Comparison of ENCODE assay signal across 10 cellular contexts in the genomic region with DNA sequence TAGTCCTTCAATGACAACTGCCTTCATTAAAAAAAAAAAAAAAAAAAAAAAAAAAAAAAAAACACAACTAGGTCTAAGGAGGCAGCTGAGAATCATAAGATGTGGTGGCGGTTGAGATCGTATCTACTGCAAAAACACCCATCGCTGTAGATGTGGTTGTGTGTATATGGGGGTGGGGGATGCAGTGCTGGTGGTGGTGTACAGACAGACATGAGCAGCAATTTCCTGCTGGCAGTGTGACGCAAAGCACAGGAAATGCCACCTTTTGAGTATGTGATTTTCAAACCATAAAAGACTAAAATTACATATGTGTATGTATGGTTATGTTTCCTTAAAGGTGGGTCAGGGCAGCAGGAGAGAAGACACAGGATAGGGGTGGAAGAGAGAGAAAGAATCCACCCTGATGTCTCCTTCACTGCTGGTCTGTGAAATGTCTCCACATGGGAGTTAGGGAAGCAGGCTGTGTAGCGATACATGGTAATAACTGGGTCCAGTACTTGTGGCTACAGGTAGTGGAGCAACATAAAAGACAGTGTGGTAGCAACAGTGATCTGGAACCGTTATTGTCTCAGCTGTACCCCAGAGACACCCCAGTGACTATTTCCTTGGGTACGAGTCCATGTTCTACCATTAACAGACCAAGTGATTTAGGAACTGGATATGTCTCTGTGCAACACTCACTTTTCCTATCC. TPM values are rescaled to one million over a fixed set of nuclear protein-coding genes. Genes with fewer than 3 reads are reported as not detected.
DNase-seq lines count a peak whose midpoint lies in the region; ATAC-seq lines count a peak whose summit lies in the region.
"Had no signal": no experiment of that assay in that cellular context is flagged by ENCODE, and none has a peak within 500 bp of the region (broad histone marks: within the 10 kb centered on the region; RNA-seq: fewer than 3 reads in every experiment).

No MANE protein-coding gene starts in this region.

- H3K36me3 Mint-ChIP-seq in activated CD4-positive, alpha-beta memory T cell treated with anti-CD3 and anti-CD28 coated beads for 36 hours, result peaks cover 7% of the 10 kb centered on the region

- H3K4me1 Mint-ChIP-seq in activated CD4-positive, alpha-beta memory T cell treated with anti-CD3 and anti-CD28 coated beads for 36 hours (ENCODE audit: low read depth), result peaks cover 95% of the 10 kb centered on the region

- intact Hi-C loops in activated CD4-positive, alpha-beta memory T cell treated with anti-CD3 and anti-CD28 coated beads for 36 hours (cut with micrococcal nuclease), result loop anchor here (1.0 to 10.0 kb wide), 14 partner anchors 16 to 1054 kb away; a partner anchor contains a TSS

- peaks cover 3% of the 10 kb centered on the region for H3K27me3 Mint-ChIP-seq in activated CD4-positive, alpha-beta memory T cell treated with anti-CD3 and anti-CD28 coated beads for 36 hours

- peak; percentile 64 for ATAC-seq in HG03175 (IDR thresholded peaks at IDR 0.05; ENCODE audit: unreplicated experiment)
- ATAC-seq in HG03159 (IDR thresholded peaks at IDR 0.05; ENCODE audit: unreplicated experiment), result no peak
- no peak for ATAC-seq in HG03520 (IDR thresholded peaks at IDR 0.05; ENCODE audit: unreplicated experiment)

- peak overlapping the region; percentile 96 for H3K27ac Mint-ChIP-seq in activated CD4-positive, alpha-beta memory T cell treated with anti-CD3 and anti-CD28 coated beads for 36 hours
- H3K27ac Mint-ChIP-seq: H9 had no signal

- CTCF ChIA-PET in activated CD4-positive, alpha-beta memory T cell treated with anti-CD3 and anti-CD28 coated beads for 36 hours (lab: Charles Lee), result interaction anchor here (1.0 kb wide), 1 partner anchor 73 kb away, joined by 3 read pairs; no protein-coding TSS in a partner anchor

- POLR2A ChIA-PET in activated CD4-positive, alpha-beta memory T cell treated with anti-CD3 and anti-CD28 coated beads for 36 hours (lab: Charles Lee), result no interaction called here

- peak; percentile 94 for DNase-seq in activated CD4-positive, alpha-beta memory T cell treated with anti-CD3 and anti-CD28 coated beads for 36 hours
- peak; percentile 86 for DNase-seq in effector CD4-positive, alpha-beta T cell
- peak; percentile 84 for DNase-seq in stimulated activated CD8-positive, alpha-beta memory T cell treated with anti-CD3 and anti-CD28 coated beads, Interleukin-12 subunit alpha, Interleukin-12 subunit beta, amount 100 ng/mL, for 1 hour (ENCODE audit: low read depth)
- DNase-seq in NCI-H226, result no peak
- DNase-seq in SHP77 (lab: John Stamatoyannopoulos, UW), result no peak
- DNase-seq: H9, NCI-H2081 had no signal

- H3K9me3 Mint-ChIP-seq in activated CD4-positive, alpha-beta memory T cell treated with anti-CD3 and anti-CD28 coated beads for 36 hours, result no peaks in the 10 kb centered on the region
- H3K9me3 Mint-ChIP-seq: H9 had no signal

- peak overlapping the region; percentile 70 for H3K4me3 Mint-ChIP-seq in activated CD4-positive, alpha-beta memory T cell treated with anti-CD3 and anti-CD28 coated beads for 36 hours
- H3K4me3 Mint-ChIP-seq: H9 had no signal

RNA-seq across cellular contexts. Expression of a gene that starts 57.9 kb away (rescaled TPM):
- total RNA-seq in activated CD4-positive, alpha-beta memory T cell treated with anti-CD3 and anti-CD28 coated beads for 36 hours, result 10 to 100 TPM; 10.2 TPM

Comparison
In these comparisons a context has a peak if more than half of its experiments do, and no peak if none do; other contexts are left out.
1. DNase-seq: peak in activated CD4-positive, alpha-beta memory T cell treated with anti-CD3 and anti-CD28 coated beads for 36 hours (single experiment), effector CD4-positive, alpha-beta T cell (single experiment) and stimulated activated CD8-positive, alpha-beta memory T cell treated with anti-CD3 and anti-CD28 coated beads, Interleukin-12 subunit alpha, Interleukin-12 subunit beta, amount 100 ng/mL, for 1 hour (single experiment); none in NCI-H226 (single experiment) and SHP77 (0 of 2).